ENCODE assay signal across 1 cellular context in genomic region chr5:74367931-74368330, GRCh38.
TF ChIP-seq lines count a peak whose summit lies in the region.

No MANE protein-coding gene starts in this region.

TF ChIP-seq in GM23338, 12 proteins besides CTCF, POLR2A, EP300 and RAD21 (continued from another document):
- TF ChIP-seq ZNF462 (CRISPR knock-in tag; IDR thresholded peaks at IDR 0.05) (no peak), EZH2 (IDR thresholded peaks at IDR 0.05; ENCODE audit: low read depth, unreplicated experiment) (no peak), JUNB (IDR thresholded peaks at IDR 0.05; ENCODE audit: unreplicated experiment) (no peak)
